26 cellular contexts compared by ENCODE assay signal in genomic region chr14:105500726-105501101, GRCh38. TPM values are rescaled to one million over a fixed set of nuclear protein-coding genes. Genes with fewer than 3 reads are reported as not detected.
DNase-seq lines count a peak whose midpoint lies in the region; ATAC-seq, FAIRE-seq and TF ChIP-seq lines count a peak whose summit lies in the region.
"Had no signal": no experiment of that assay in that cellular context is flagged by ENCODE, and none has a peak within 500 bp of the region (broad histone marks: within the 10 kb centered on the region; RNA-seq: fewer than 3 reads in every experiment).

No MANE protein-coding gene starts in this region.

- in situ Hi-C loops in IMR-90 (cut with MboI; ENCODE audit: low sequenced_read_pairs), result no loop called here

- no peak overlapping the region for H2AK9ac ChIP-seq in IMR-90 (replicated peaks; ENCODE audit: low read depth, low read length, poor library complexity)

- no peak overlapping the region for H2BK20ac ChIP-seq in IMR-90 (ENCODE audit: low read depth, low read length)

- no TSS peak for BruUV-seq in IMR-90 (replicated peaks; lab: Mats Ljungman, UMichigan)

- H2BK12ac ChIP-seq in mesenchymal stem cell (ENCODE audit: low read length in 2 of 2), result no peak overlapping the region

- DNase-seq in A549 (ENCODE audit: low read depth in 1 of 2, low spot score in 1 of 2) (no peak), IMR-90 (no peak), chondrocyte (ENCODE audit: low spot score) (peak; percentile 55), neural crest cell (ENCODE audit: low read depth, low spot score) (no peak), COLO829 (ENCODE audit: low spot score) (no peak), mesenchymal stem cell (no peak), prostate gland (ENCODE audit: low spot score) (no peak)
- DNase-seq: ACHN; activated B cell treated with CpG ODN at 0.5 μM for 24 hours; activated CD4-positive, alpha-beta T cell treated with anti-CD3 and anti-CD28 coated beads, Interleukin-2, amount 50 U/mL, for 1 hour; activated naive CD4-positive, alpha-beta T cell; activated T-cell treated with anti-CD3 and anti-CD28 coated beads, Interleukin-2, amount 50 U/mL, for 72 hours; Caco-2; colonic mucosa; DMS79; effector memory CD4-positive, alpha-beta T cell; erythroblast; GF-D8; kidney glomerular epithelial cell; NCI-H1694 treated with DMSO at 0.1 percent for 48 hours; SIG-M5; stimulated activated naive CD8-positive, alpha-beta T cell treated with anti-CD3 and anti-CD28 coated beads, Interleukin-15, amount 100 ng/mL, for 72 hours had no signal

- H4K91ac ChIP-seq in IMR-90 (ENCODE audit: insufficient read depth, low read depth, low read length) (no peak overlapping the region), mesenchymal stem cell (ENCODE audit: low read length) (no peak overlapping the region)

- no peak for FAIRE-seq in A549 (lab: Jason Lieb, UNC)
- FAIRE-seq: GM19239 had no signal

- no peaks in the 10 kb centered on the region; the same call in 1 of the 2 replicates for H3K27me3 ChIP-seq in IMR-90 (ENCODE audit: control insufficient read depth, insufficient read depth, low read length)
- H3K27me3 ChIP-seq in mesenchymal stem cell (ENCODE audit: control insufficient read depth in 1 of 2, insufficient read depth in 1 of 2, low read length in 2 of 2), result peaks cover 0 to 11% of the 10 kb centered on the region in 2 experiments
- no peaks in the 10 kb centered on the region for H3K27me3 ChIP-seq in prostate gland (replicated peaks; ENCODE audit: insufficient read depth)
- H3K27me3 ChIP-seq: colonic mucosa, tibial nerve had no signal

- H4K20me1 ChIP-seq in IMR-90 (ENCODE audit: insufficient read depth, low read length), result no peaks in the 10 kb centered on the region

- no peak overlapping the region for H2AK5ac ChIP-seq in IMR-90 (ENCODE audit: low read depth, low read length)
- H2AK5ac ChIP-seq in mesenchymal stem cell (ENCODE audit: low read length, severe bottlenecking), result no peak overlapping the region

- dilution Hi-C loops in IMR-90 (cut with HindIII; ENCODE audit: low sequenced_read_pairs, unreplicated experiment), result no loop called here

- H3K18ac ChIP-seq in IMR-90 (ENCODE audit: low read depth, low read length) (no peak overlapping the region), mesenchymal stem cell (ENCODE audit: low read depth in 1 of 2, low read length in 2 of 2) (no peak overlapping the region)

- H3K27me3 Mint-ChIP-seq in chondrocyte (ENCODE audit: low read depth) (no peaks in the 10 kb centered on the region), neural crest cell (ENCODE audit: low read depth) (peaks cover 11% of the 10 kb centered on the region)

- no peak for TF ChIP-seq EP300 in A549 (IDR thresholded peaks at IDR 0.05)

- no peak overlapping the region for H3K27ac Mint-ChIP-seq in chondrocyte (ENCODE audit: unreplicated experiment)
- peak overlapping the region; percentile 89 for H3K27ac Mint-ChIP-seq in neural crest cell (ENCODE audit: unreplicated experiment)
- H3K27ac Mint-ChIP-seq: activated B cell treated with CpG ODN at 0.5 μM for 24 hours; activated T-cell treated with anti-CD3 and anti-CD28 coated beads, Interleukin-2, amount 50 U/mL, for 72 hours; stimulated activated naive CD8-positive, alpha-beta T cell treated with anti-CD3 and anti-CD28 coated beads, Interleukin-15, amount 100 ng/mL, for 72 hours had no signal

- no peak overlapping the region for H2BK120ac ChIP-seq in IMR-90 (ENCODE audit: low read depth, low read length)
- H2BK120ac ChIP-seq in mesenchymal stem cell (ENCODE audit: low read depth, low read length), result no peak overlapping the region

- H3K9me1 ChIP-seq in IMR-90 (ENCODE audit: insufficient read depth, low read length), result no peaks in the 10 kb centered on the region

- intact Hi-C loops in IMR-90 (cut with micrococcal nuclease) (no loop called here), prostate gland (cut with DNase I) (no loop called here)

- H3K4me1 ChIP-seq in A549 (no peaks in the 10 kb centered on the region), IMR-90 (ENCODE audit: control insufficient read depth, insufficient read depth, low read length) (no peaks in the 10 kb centered on the region), mesenchymal stem cell (ENCODE audit: control insufficient read depth, insufficient read depth, low read depth, low read length) (peaks cover 2% of the 10 kb centered on the region), prostate gland (replicated peaks) (no peaks in the 10 kb centered on the region)
- H3K4me1 ChIP-seq: Caco-2, colonic mucosa had no signal

- H3K27ac ChIP-seq in A549 (no peak overlapping the region), IMR-90 (ENCODE audit: insufficient read depth, low read length) (no peak overlapping the region), mesenchymal stem cell (ENCODE audit: low read length, poor library complexity, severe bottlenecking) (no peak overlapping the region), prostate gland (no peak overlapping the region)
- H3K27ac ChIP-seq: colonic mucosa had no signal

- H3K4ac ChIP-seq in IMR-90 (ENCODE audit: low read depth, low read length) (no peak overlapping the region), mesenchymal stem cell (ENCODE audit: low read depth in 1 of 2, low read length in 2 of 2) (no peak overlapping the region)

- H2BK5ac ChIP-seq in IMR-90 (ENCODE audit: low read depth, low read length, poor library complexity, severe bottlenecking), result no peak overlapping the region
- no peak overlapping the region for H2BK5ac ChIP-seq in mesenchymal stem cell (ENCODE audit: low read depth, low read length, poor library complexity, severe bottlenecking)

- no peaks in the 10 kb centered on the region for H3K9me3 Mint-ChIP-seq in chondrocyte (ENCODE audit: low read depth)
- H3K9me3 Mint-ChIP-seq in neural crest cell, result no peaks in the 10 kb centered on the region
- H3K9me3 Mint-ChIP-seq: activated B cell treated with CpG ODN at 0.5 μM for 24 hours; activated T-cell treated with anti-CD3 and anti-CD28 coated beads, Interleukin-2, amount 50 U/mL, for 72 hours; stimulated activated naive CD8-positive, alpha-beta T cell treated with anti-CD3 and anti-CD28 coated beads, Interleukin-15, amount 100 ng/mL, for 72 hours had no signal

- H3K79me1 ChIP-seq in IMR-90 (ENCODE audit: low read depth in 1 of 2, low read length in 2 of 2) (no peaks in the 10 kb centered on the region), mesenchymal stem cell (replicated peaks; ENCODE audit: low read length, poor library complexity, severe bottlenecking) (no peaks in the 10 kb centered on the region)

- CTCF ChIA-PET in A549 (lab: Yijun Ruan, JAX) (interaction anchor here (1.8 to 4.6 kb wide), 5 partner anchors 11 to 37 kb away, joined by 6 to 19 read pairs (median 9); no protein-coding TSS in a partner anchor), IMR-90 (lab: Yijun Ruan, JAX) (no interaction called here)

- H3K56ac ChIP-seq in IMR-90 (ENCODE audit: extremely low read depth, insufficient read depth, low read length), result no peak overlapping the region

- H3K4me1 Mint-ChIP-seq in chondrocyte (ENCODE audit: low read depth) (no peaks in the 10 kb centered on the region), neural crest cell (peaks cover 24% of the 10 kb centered on the region)
- H3K4me1 Mint-ChIP-seq: activated B cell treated with CpG ODN at 0.5 μM for 24 hours; stimulated activated naive CD8-positive, alpha-beta T cell treated with anti-CD3 and anti-CD28 coated beads, Interleukin-15, amount 100 ng/mL, for 72 hours had no signal

- H4K5ac ChIP-seq in IMR-90 (ENCODE audit: low read depth, low read length), result no peak overlapping the region

- peak overlapping the region; percentile 43 for H2AFZ ChIP-seq in IMR-90 (replicated peaks; ENCODE audit: low read length, poor library complexity)
- H2AFZ ChIP-seq in mesenchymal stem cell (ENCODE audit: low read depth, low read length), result no peak overlapping the region

- H2BK15ac ChIP-seq in IMR-90 (ENCODE audit: low read depth, low read length), result no peak overlapping the region
- H2BK15ac ChIP-seq in mesenchymal stem cell (ENCODE audit: low read depth, poor library complexity, severe bottlenecking), result no peak overlapping the region

- TF ChIP-seq RAD21 in A549 (conservative IDR thresholded peaks at IDR 0.05 in 1 of 2, IDR thresholded peaks at IDR 0.05 in 1 of 2), result no peak
- no peak for TF ChIP-seq RAD21 in IMR-90 (IDR thresholded peaks at IDR 0.05; ENCODE audit: low read length)

- no peak overlapping the region for H3K4me3 Mint-ChIP-seq in chondrocyte (ENCODE audit: unreplicated experiment)
- peak overlapping the region; percentile 72 for H3K4me3 Mint-ChIP-seq in neural crest cell
- H3K4me3 Mint-ChIP-seq: activated B cell treated with CpG ODN at 0.5 μM for 24 hours; activated T-cell treated with anti-CD3 and anti-CD28 coated beads, Interleukin-2, amount 50 U/mL, for 72 hours; stimulated activated naive CD8-positive, alpha-beta T cell treated with anti-CD3 and anti-CD28 coated beads, Interleukin-15, amount 100 ng/mL, for 72 hours had no signal

- 93% methylated on average over 10 of the region's 10 CpGs for WGBS in A549 (ENCODE audit: missing lambda C conversion rate)
- WGBS in IMR-90 (ENCODE audit: extremely low coverage in 2 of 2, insufficient read length in 1 of 2), 2 experiments, result 76% methylated on average over 5 of the region's 10 CpGs; no CpG with 5 or more reads in 1 of the 2 experiments
- 72% methylated on average over 10 of the region's 10 CpGs for WGBS in mesenchymal stem cell
- 76% methylated on average over 10 of the region's 10 CpGs for WGBS in prostate gland

- no peak overlapping the region for H3K9ac ChIP-seq in IMR-90 (ENCODE audit: low read depth, low read length)
- no peak overlapping the region for H3K9ac ChIP-seq in mesenchymal stem cell (ENCODE audit: low read length)

- H3K36me3 ChIP-seq in IMR-90 (ENCODE audit: control insufficient read depth, insufficient read depth, low read length), result no peaks in the 10 kb centered on the region
- H3K36me3 ChIP-seq in mesenchymal stem cell (ENCODE audit: control insufficient read depth in 1 of 2, insufficient read depth in 2 of 2, low read depth in 1 of 2, low read length in 2 of 2), result peaks cover 0 to 9% of the 10 kb centered on the region in 2 experiments
- H3K36me3 ChIP-seq in prostate gland, result no peaks in the 10 kb centered on the region
- H3K36me3 ChIP-seq: colonic mucosa had no signal

- ATAC-seq in A549, result no peak; a peak in 1 of 6 replicates
- no peak for ATAC-seq in IMR-90 (ENCODE audit: low read depth)
- ATAC-seq in HG02763 (IDR thresholded peaks at IDR 0.05; ENCODE audit: unreplicated experiment), result no peak
- ATAC-seq: activated T-cell treated with anti-CD3 and anti-CD28 coated beads, Interleukin-2, amount 50 U/mL, for 72 hours; stimulated activated naive CD8-positive, alpha-beta T cell treated with anti-CD3 and anti-CD28 coated beads, Interleukin-15, amount 100 ng/mL, for 72 hours had no signal

- H3K9me3 ChIP-seq in A549 (no peaks in the 10 kb centered on the region), IMR-90 (ENCODE audit: control insufficient read depth, insufficient read depth, low read length) (no peaks in the 10 kb centered on the region), mesenchymal stem cell (ENCODE audit: control insufficient read depth, low read length) (no peaks in the 10 kb centered on the region), prostate gland (no peaks in the 10 kb centered on the region)
- H3K9me3 ChIP-seq: Caco-2, colonic mucosa, tibial nerve had no signal

- H3K23ac ChIP-seq in IMR-90 (ENCODE audit: low read depth, low read length) (no peak overlapping the region), mesenchymal stem cell (ENCODE audit: low read length in 2 of 2) (no peak overlapping the region)

- POLR2A ChIA-PET in A549 (lab: Yijun Ruan, JAX) (no interaction called here), IMR-90 (lab: Charles Lee; ENCODE audit: unreplicated experiment) (no interaction called here)

- H4K8ac ChIP-seq in IMR-90 (ENCODE audit: low read depth in 2 of 2, low read length in 2 of 2) (no peak overlapping the region), mesenchymal stem cell (ENCODE audit: low read length) (no peak overlapping the region)

- H3K4me2 ChIP-seq in A549, result no peak overlapping the region
- no peak overlapping the region for H3K4me2 ChIP-seq in IMR-90 (ENCODE audit: low read depth, low read length)
- no peak overlapping the region for H3K4me2 ChIP-seq in mesenchymal stem cell (ENCODE audit: low read length, poor library complexity, severe bottlenecking)

- H3K14ac ChIP-seq in IMR-90 (replicated peaks; ENCODE audit: low read depth, low read length) (no peak overlapping the region), mesenchymal stem cell (ENCODE audit: low read length in 2 of 2) (no peak overlapping the region)

- no peak for TF ChIP-seq CTCF in A549 (IDR thresholded peaks at IDR 0.05)
- no peak for TF ChIP-seq CTCF in IMR-90 (conservative IDR thresholded peaks at IDR 0.05; ENCODE audit: low read depth, low read length)
- no peak for TF ChIP-seq CTCF in chondrocyte (IDR thresholded peaks at IDR 0.05)
- TF ChIP-seq CTCF in neural crest cell (conservative IDR thresholded peaks at IDR 0.05), result no peak
- no peak for TF ChIP-seq CTCF in prostate gland (IDR thresholded peaks at IDR 0.05)

- no peaks in the 10 kb centered on the region for H3K36me3 Mint-ChIP-seq in chondrocyte (ENCODE audit: low read depth)
- no peaks in the 10 kb centered on the region for H3K36me3 Mint-ChIP-seq in neural crest cell (ENCODE audit: low read depth)

- no peak overlapping the region for H3K4me3 ChIP-seq in A549
- no peak overlapping the region for H3K4me3 ChIP-seq in IMR-90 (ENCODE audit: insufficient read depth, low read depth, low read length)
- no peak overlapping the region for H3K4me3 ChIP-seq in mesenchymal stem cell (ENCODE audit: insufficient read depth in 1 of 2, low read depth in 1 of 2, low read length in 2 of 2)
- H3K4me3 ChIP-seq in prostate gland, result no peak overlapping the region
- H3K4me3 ChIP-seq: colonic mucosa, tibial nerve had no signal

- no peak for TF ChIP-seq POLR2A in A549 (IDR thresholded peaks at IDR 0.05; ENCODE audit: low read length)
- TF ChIP-seq POLR2A in IMR-90 (IDR thresholded peaks at IDR 0.05; ENCODE audit: low read depth, low read length), result no peak
- no peak for TF ChIP-seq POLR2A in prostate gland (IDR thresholded peaks at IDR 0.05)

RNA-seq across cellular contexts. Expression of gene TEDC1, which starts 9.7 kb away (rescaled TPM):
- polyA plus RNA-seq in A549 (2011; rRNA removed) (12.7 and 13.4 TPM in 2 replicates), A549 (2017; fragmentation: RNase III; extraction: RNeasy Plus Mini Kit Qiagen cat#74134 plus additional on column Dnase treatment) (35.1 to 39.6 TPM (median 37.5 TPM) in 3 replicates), IMR-90 (2012; rRNA removed) (6.4 and 9.4 TPM in 2 replicates)
- 58.9 and 70.0 TPM in 2 replicates for polyA plus RNA-seq in A549 (2012; cell fraction: cytosol; rRNA removed)
- 139 and 189 TPM in 2 replicates for polyA plus RNA-seq in A549 (2012; cell fraction: nucleus; rRNA removed)
- 5.5 and 9.7 TPM in 2 replicates for polyA minus RNA-seq in A549 (2011; rRNA and poly(A)+ RNA removed)
- total RNA-seq in IMR-90 (2012; rRNA removed) (4.2 and 5.7 TPM in 2 replicates), chondrocyte (12.9 to 15.5 TPM (median 14.3 TPM) in 3 replicates), neural crest cell (39.6 and 44.9 TPM in 2 replicates), prostate gland (1 to 10 TPM; 7.5 to 8.9 TPM)
- polyA plus RNA-seq in IMR-90 (2012; cell fraction: cytosol; rRNA removed), result 9.8 and 13.3 TPM in 2 replicates
- 10.7 and 48.6 TPM in 2 replicates for polyA plus RNA-seq in IMR-90 (2012; cell fraction: nucleus; rRNA removed; ENCODE audit: low replicate concordance)
- 2.3 TPM for polyA plus RNA-seq in mesenchymal stem cell (2013, experiment 1 of 2)
- 2.5 TPM for polyA plus RNA-seq in mesenchymal stem cell (2013, experiment 2 of 2)

RNA-seq across cellular contexts. Expression of gene CRIP1, which starts 14.0 kb away (rescaled TPM):
- polyA plus RNA-seq in A549 (2011; rRNA removed) (196 and 280 TPM in 2 replicates), A549 (2017; fragmentation: RNase III; extraction: RNeasy Plus Mini Kit Qiagen cat#74134 plus additional on column Dnase treatment) (837 to 1,023 TPM (median 999 TPM) in 3 replicates), IMR-90 (2012; rRNA removed) (0.21 and 1.0 TPM in 2 replicates)
- polyA plus RNA-seq in A549 (2012; cell fraction: cytosol; rRNA removed), result 1,772 and 1,826 TPM in 2 replicates
- 674 and 890 TPM in 2 replicates for polyA plus RNA-seq in A549 (2012; cell fraction: nucleus; rRNA removed)
- polyA minus RNA-seq in A549 (2011; rRNA and poly(A)+ RNA removed), result 60.5 and 132 TPM in 2 replicates
- total RNA-seq in IMR-90 (2012; rRNA removed) (not detected in 2 replicates), chondrocyte (38.7 to 181 TPM (median 174 TPM) in 3 replicates), neural crest cell (3.2 and 4.8 TPM in 2 replicates), prostate gland (10 to 100 TPM in 1 of 2 donors, 1 to 10 TPM in 1; 4.2 to 22.0 TPM)
- 0.41 TPM in 1 of 2 replicates, not detected in the other for polyA plus RNA-seq in IMR-90 (2012; cell fraction: cytosol; rRNA removed)
- polyA plus RNA-seq in IMR-90 (2012; cell fraction: nucleus; rRNA removed; ENCODE audit: low replicate concordance), result 1.0 and 1.7 TPM in 2 replicates
- polyA plus RNA-seq in mesenchymal stem cell (2013, experiment 1 of 2), result 40.7 TPM
- 42.6 TPM for polyA plus RNA-seq in mesenchymal stem cell (2013, experiment 2 of 2)
- total RNA-seq: lung microvascular endothelial cell had no signal

RNA-seq across cellular contexts. Expression of gene TMEM121, which starts 25.7 kb away (rescaled TPM):
- polyA plus RNA-seq in A549 (2011; rRNA removed) (2.3 and 2.4 TPM in 2 replicates), A549 (2017; fragmentation: RNase III; extraction: RNeasy Plus Mini Kit Qiagen cat#74134 plus additional on column Dnase treatment) (4.3 to 5.7 TPM (median 5.6 TPM) in 3 replicates), IMR-90 (2012; rRNA removed) (6.3 and 8.5 TPM in 2 replicates)
- 9.5 and 17.3 TPM in 2 replicates for polyA plus RNA-seq in A549 (2012; cell fraction: cytosol; rRNA removed)
- polyA plus RNA-seq in A549 (2012; cell fraction: nucleus; rRNA removed), result 10.8 and 20.0 TPM in 2 replicates
- polyA minus RNA-seq in A549 (2011; rRNA and poly(A)+ RNA removed), result 0.74 and 1.4 TPM in 2 replicates
- total RNA-seq in IMR-90 (2012; rRNA removed) (2.7 and 3.9 TPM in 2 replicates), chondrocyte (4.4 to 8.9 TPM (median 6.0 TPM) in 3 replicates), neural crest cell (12.3 and 13.9 TPM in 2 replicates), prostate gland (10 to 100 TPM; 11.1 to 15.7 TPM)
- polyA plus RNA-seq in IMR-90 (2012; cell fraction: cytosol; rRNA removed), result 5.9 and 17.0 TPM in 2 replicates
- 5.2 and 13.9 TPM in 2 replicates for polyA plus RNA-seq in IMR-90 (2012; cell fraction: nucleus; rRNA removed; ENCODE audit: low replicate concordance)
- polyA plus RNA-seq in mesenchymal stem cell (2013, experiment 1 of 2), result 0.87 TPM
- 1.2 TPM for polyA plus RNA-seq in mesenchymal stem cell (2013, experiment 2 of 2)
- total RNA-seq: Caco-2 had no signal

RNA-seq across cellular contexts. Expression of gene CRIP2, which starts 26.1 kb away (rescaled TPM):
- polyA plus RNA-seq in A549 (2011; rRNA removed) (36.2 and 41.0 TPM in 2 replicates), A549 (2017; fragmentation: RNase III; extraction: RNeasy Plus Mini Kit Qiagen cat#74134 plus additional on column Dnase treatment) (55.6 to 68.4 TPM (median 67.3 TPM) in 3 replicates), IMR-90 (2012; rRNA removed) (123 and 149 TPM in 2 replicates)
- polyA plus RNA-seq in A549 (2012; cell fraction: cytosol; rRNA removed), result 192 and 210 TPM in 2 replicates
- polyA plus RNA-seq in A549 (2012; cell fraction: nucleus; rRNA removed), result 220 and 295 TPM in 2 replicates
- polyA minus RNA-seq in A549 (2011; rRNA and poly(A)+ RNA removed), result 8.9 and 14.4 TPM in 2 replicates
- total RNA-seq in IMR-90 (2012; rRNA removed) (18.1 and 20.3 TPM in 2 replicates), chondrocyte (166 to 264 TPM (median 247 TPM) in 3 replicates), neural crest cell (38.3 and 39.3 TPM in 2 replicates), prostate gland (100 to 1,000 TPM in 1 of 2 donors, 10 to 100 TPM in 1; 86.7 to 134 TPM)
- polyA plus RNA-seq in IMR-90 (2012; cell fraction: cytosol; rRNA removed), result 196 and 200 TPM in 2 replicates
- polyA plus RNA-seq in IMR-90 (2012; cell fraction: nucleus; rRNA removed; ENCODE audit: low replicate concordance), result 61.5 and 154 TPM in 2 replicates
- 120 TPM for polyA plus RNA-seq in mesenchymal stem cell (2013, experiment 1 of 2)
- polyA plus RNA-seq in mesenchymal stem cell (2013, experiment 2 of 2), result 119 TPM
